ENCODE assay signal across 8 cellular contexts in genomic region chr3:170419301-170420087, GRCh38. TPM values are rescaled to one million over a fixed set of nuclear protein-coding genes. Genes with fewer than 3 reads are reported as not detected.
DNase-seq lines count a peak whose midpoint lies in the region; ATAC-seq and TF ChIP-seq lines count a peak whose summit lies in the region.

No MANE protein-coding gene starts in this region.

- peak; percentile 26 for DNase-seq in stimulated activated CD4-positive, alpha-beta T cell treated with anti-CD3 and anti-CD28 coated beads, Interleukin-15, amount 100 ng/mL, for 24 hours
- DNase-seq in stimulated activated CD4-positive, alpha-beta T cell treated with anti-CD3 and anti-CD28 coated beads, Interleukin-4, amount 100 ng/mL, for 4 hours: no peak
- DNase-seq in erythroblast (lab: John Stamatoyannopoulos, UW) (peak; percentile 66 to 77), mucosa of descending colon (no peak), vagina (ENCODE audit: extremely low spot score in 2 of 2) (no peak), NCI-H345 (lab: John Stamatoyannopoulos, UW) (no peak)

- peak; percentile 28 for ATAC-seq in mucosa of descending colon
- ATAC-seq in HG02885 (IDR thresholded peaks at IDR 0.05; ENCODE audit: poor library complexity, unreplicated experiment): no peak
- ATAC-seq in HG03378 (IDR thresholded peaks at IDR 0.05; ENCODE audit: unreplicated experiment): no peak

- H3K27me3 ChIP-seq in vagina: no peaks in the 10 kb centered on the region

- H3K36me3 ChIP-seq in mucosa of descending colon (ENCODE audit: low read depth) (no peaks in the 10 kb centered on the region), vagina (no peaks in the 10 kb centered on the region)

- TF ChIP-seq POLR2A in erythroblast (IDR thresholded peaks at IDR 0.05; ENCODE audit: low read length): no peak
- TF ChIP-seq POLR2A in vagina (IDR thresholded peaks at IDR 0.05): no peak

- H3K4me1 ChIP-seq in mucosa of descending colon (ENCODE audit: low read depth): peaks cover 18% of the 10 kb centered on the region
- H3K4me1 ChIP-seq in vagina: peaks cover 29% of the 10 kb centered on the region

- intact Hi-C loops in mucosa of descending colon (cut with DNase I, micrococcal nuclease): loop anchor here in 1 of 2 donors (5.0 to 10.0 kb wide), 2 partner anchors 273 to 395 kb away; no protein-coding TSS in a partner anchor
- intact Hi-C loops in vagina (cut with DNase I): loop anchor here (5.0 kb wide), 2 partner anchors 393 to 657 kb away; no protein-coding TSS in a partner anchor

- H3K9me3 ChIP-seq in mucosa of descending colon (no peaks in the 10 kb centered on the region), vagina (no peaks in the 10 kb centered on the region)

- TF ChIP-seq CTCF in mucosa of descending colon (IDR thresholded peaks at IDR 0.05): no peak
- TF ChIP-seq CTCF in vagina (IDR thresholded peaks at IDR 0.05): no peak

- peak overlapping the region; percentile 68 for H3K27ac ChIP-seq in vagina

- no peak overlapping the region for H3K4me3 ChIP-seq in mucosa of descending colon
- H3K4me3 ChIP-seq in vagina: peak overlapping the region; percentile 52 to 58

RNA-seq across cellular contexts. Expression of gene CLDN11, which starts 0.8 kb away (rescaled TPM):
- 10 to 100 TPM in 1 of 3 donors, 1 to 10 TPM in 2; 2.8 to 15.9 (median 5.9) TPM for total RNA-seq in mucosa of descending colon
- total RNA-seq in vagina: 136 TPM

Comparison
In these comparisons a context has a peak if more than half of its experiments do, and no peak if none do; other contexts are left out.
1. DNase-seq: peak in stimulated activated CD4-positive, alpha-beta T cell treated with anti-CD3 and anti-CD28 coated beads, Interleukin-15, amount 100 ng/mL, for 24 hours (single experiment) and erythroblast (2 of 2); none in stimulated activated CD4-positive, alpha-beta T cell treated with anti-CD3 and anti-CD28 coated beads, Interleukin-4, amount 100 ng/mL, for 4 hours (0 of 2), mucosa of descending colon (0 of 3), vagina (0 of 2) and NCI-H345 (single experiment).